ENCODE assay signal across 11 cellular contexts in the genomic region with DNA sequence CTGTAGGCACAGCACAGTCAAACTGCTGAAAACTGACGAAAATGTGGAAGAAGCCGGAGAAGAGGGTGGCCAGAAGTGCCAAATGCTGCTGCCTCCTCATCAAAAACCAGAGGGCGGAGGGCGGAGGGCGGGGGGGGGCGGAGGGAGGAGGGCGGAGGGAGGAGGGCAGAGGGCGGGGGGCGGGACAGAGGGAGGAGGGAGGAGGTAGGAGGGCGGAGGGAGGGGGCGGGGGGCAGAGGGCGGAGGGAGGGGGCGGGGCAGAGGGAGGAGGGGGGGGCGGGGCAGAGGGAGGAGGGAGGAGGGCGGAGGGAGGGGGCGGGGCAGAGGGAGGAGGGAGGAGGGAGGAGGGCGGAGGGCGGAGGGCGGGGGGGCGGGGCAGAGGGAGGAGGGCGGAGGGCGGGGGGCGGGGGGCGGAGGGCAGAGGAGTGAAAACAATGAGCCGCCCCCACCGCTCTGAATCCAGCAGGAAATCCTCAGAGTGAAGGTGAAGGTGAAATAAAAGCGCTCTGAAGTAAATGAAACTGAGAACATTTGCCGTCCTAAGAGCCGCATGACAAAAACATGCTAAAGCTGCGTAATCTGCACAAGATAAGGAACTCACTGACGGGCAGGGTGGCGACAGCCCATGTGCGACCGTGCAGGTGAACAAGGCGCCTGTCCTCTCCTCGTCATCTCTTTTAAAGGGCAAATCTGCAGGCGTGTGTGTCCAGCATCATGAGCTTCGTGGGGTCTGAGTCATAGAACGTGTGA. TPM values are rescaled to one million over a fixed set of nuclear protein-coding genes. Genes with fewer than 3 reads are reported as not detected.
A peak's percentile ranks its signal among the peaks of the same experiment; 100 is the strongest.
DNase-seq lines count a peak whose midpoint lies in the region; ATAC-seq and TF ChIP-seq lines count a peak whose summit lies in the region.
"Had no signal": no experiment of that assay in that cellular context is flagged by ENCODE, and none has a peak within 500 bp of the region (broad histone marks: within the 10 kb centered on the region; RNA-seq: fewer than 3 reads in every experiment).

No MANE protein-coding gene starts in this region.

- H3K27ac Mint-ChIP-seq in activated naive CD4-positive, alpha-beta T cell treated with anti-CD3 and anti-CD28 coated beads, Interleukin-2, amount 10 ng/mL, durations not matched to agents 7 days and 5 days, result peak overlapping the region; percentile 51
- H3K27ac Mint-ChIP-seq in neural crest cell (ENCODE audit: unreplicated experiment), result no peak overlapping the region

- H3K4me1 ChIP-seq in OCI-LY1 (ENCODE audit: insufficient read depth, low read length, severe bottlenecking), result peaks cover 29% of the 10 kb centered on the region
- H3K4me1 ChIP-seq: uterus had no signal

- H3K4me2 ChIP-seq in OCI-LY1 (ENCODE audit: low read length), result peak overlapping the region; percentile 53

- peaks cover 37% of the 10 kb centered on the region for H3K27me3 Mint-ChIP-seq in activated naive CD4-positive, alpha-beta T cell treated with anti-CD3 and anti-CD28 coated beads, Interleukin-2, amount 10 ng/mL, durations not matched to agents 7 days and 5 days
- H3K27me3 Mint-ChIP-seq in neural crest cell (ENCODE audit: low read depth), result peaks cover 47% of the 10 kb centered on the region

- peaks cover 26% of the 10 kb centered on the region for H3K9me3 Mint-ChIP-seq in activated naive CD4-positive, alpha-beta T cell treated with anti-CD3 and anti-CD28 coated beads, Interleukin-2, amount 10 ng/mL, durations not matched to agents 7 days and 5 days
- peaks cover 6% of the 10 kb centered on the region for H3K9me3 Mint-ChIP-seq in neural crest cell

- H3K9ac ChIP-seq in OCI-LY1 (ENCODE audit: low read length), result peak overlapping the region; percentile 27; the same call in 1 of the 2 replicates

- TF ChIP-seq CTCF in OCI-LY1 (IDR thresholded peaks at IDR 0.05; ENCODE audit: low read length) (no peak), neural crest cell (conservative IDR thresholded peaks at IDR 0.05) (no peak)

- H3K36me3 Mint-ChIP-seq in activated naive CD4-positive, alpha-beta T cell treated with anti-CD3 and anti-CD28 coated beads, Interleukin-2, amount 10 ng/mL, durations not matched to agents 7 days and 5 days, result peaks cover 11% of the 10 kb centered on the region
- peaks cover 4% of the 10 kb centered on the region for H3K36me3 Mint-ChIP-seq in neural crest cell (ENCODE audit: low read depth)

- H2AFZ ChIP-seq in OCI-LY1 (ENCODE audit: low read length), result no peak overlapping the region

- H3K4me3 ChIP-seq in OCI-LY1 (ENCODE audit: low read depth, low read length, poor library complexity, severe bottlenecking), result peak overlapping the region; percentile 28
- H3K4me3 ChIP-seq: uterus had no signal

- H3K36me3 ChIP-seq in OCI-LY1 (ENCODE audit: insufficient read depth, low read length), result no peaks in the 10 kb centered on the region; the same call in 1 of the 2 replicates
- H3K36me3 ChIP-seq: uterus had no signal

- H3K79me2 ChIP-seq in OCI-LY1 (ENCODE audit: insufficient read depth, low read length), result no peaks in the 10 kb centered on the region

- no peaks in the 10 kb centered on the region for H3K9me2 ChIP-seq in OCI-LY1 (ENCODE audit: low read depth, low read length)

- peaks cover 4% of the 10 kb centered on the region for H3K27me3 ChIP-seq in OCI-LY1 (ENCODE audit: insufficient read depth, low read length)

- H3F3A ChIP-seq in OCI-LY1 (ENCODE audit: insufficient read depth, low read length), result no peaks in the 10 kb centered on the region

- no peak for ATAC-seq in HG02678 (IDR thresholded peaks at IDR 0.05; ENCODE audit: unreplicated experiment)
- no peak for ATAC-seq in GM21526 (IDR thresholded peaks at IDR 0.05; ENCODE audit: low FRiP score, unreplicated experiment)
- ATAC-seq in HG03521 (IDR thresholded peaks at IDR 0.05; ENCODE audit: unreplicated experiment), result no peak

- CTCF ChIA-PET in activated naive CD4-positive, alpha-beta T cell treated with anti-CD3 and anti-CD28 coated beads, Interleukin-2, amount 10 ng/mL, durations not matched to agents 7 days and 5 days (lab: Charles Lee), result no interaction called here

- H4K20me1 ChIP-seq in OCI-LY1 (ENCODE audit: insufficient read depth, low read length), result no peaks in the 10 kb centered on the region

- H3K4me1 Mint-ChIP-seq in activated naive CD4-positive, alpha-beta T cell treated with anti-CD3 and anti-CD28 coated beads, Interleukin-2, amount 10 ng/mL, durations not matched to agents 7 days and 5 days, result peaks cover 9% of the 10 kb centered on the region
- peaks cover 17% of the 10 kb centered on the region for H3K4me1 Mint-ChIP-seq in neural crest cell

- H3K4me3 Mint-ChIP-seq in activated naive CD4-positive, alpha-beta T cell treated with anti-CD3 and anti-CD28 coated beads, Interleukin-2, amount 10 ng/mL, durations not matched to agents 7 days and 5 days, result no peak overlapping the region
- peak overlapping the region; percentile 12 for H3K4me3 Mint-ChIP-seq in neural crest cell

- H3K27ac ChIP-seq in OCI-LY1 (ENCODE audit: low read depth, low read length, poor library complexity, severe bottlenecking), result peak overlapping the region; percentile 64
- H3K27ac ChIP-seq: uterus had no signal

- DNase-seq in ELF-1 (ENCODE audit: low read depth, low spot score) (peak; percentile 51), neural crest cell (ENCODE audit: low read depth, low spot score) (no peak), NCI-H128 (lab: John Stamatoyannopoulos, UW; ENCODE audit: unreplicated experiment) (no peak)
- DNase-seq in activated naive CD4-positive, alpha-beta T cell treated with anti-CD3 and anti-CD28 coated beads, Interleukin-2, amount 10 ng/mL, durations not matched to agents 7 days and 5 days, result peak; percentile 25
- DNase-seq: NCI-H1092, uterus had no signal

- H3K9me3 ChIP-seq in OCI-LY1 (ENCODE audit: low read length), result peaks cover 13% of the 10 kb centered on the region

RNA-seq across cellular contexts. Expression of a gene that starts 22.6 kb away (rescaled TPM):
- total RNA-seq in neural crest cell, result 3.6 and 4.6 TPM in 2 replicates
- total RNA-seq: dermis microvascular lymphatic vessel endothelial cell had no signal

Comparison
In these comparisons a context has a peak if more than half of its experiments do, and no peak if none do; other contexts are left out.
1. DNase-seq: peak in ELF-1 (single experiment) and activated naive CD4-positive, alpha-beta T cell treated with anti-CD3 and anti-CD28 coated beads, Interleukin-2, amount 10 ng/mL, durations not matched to agents 7 days and 5 days (single experiment); none in neural crest cell (single experiment) and NCI-H128 (single experiment).